In the genomic region with DNA sequence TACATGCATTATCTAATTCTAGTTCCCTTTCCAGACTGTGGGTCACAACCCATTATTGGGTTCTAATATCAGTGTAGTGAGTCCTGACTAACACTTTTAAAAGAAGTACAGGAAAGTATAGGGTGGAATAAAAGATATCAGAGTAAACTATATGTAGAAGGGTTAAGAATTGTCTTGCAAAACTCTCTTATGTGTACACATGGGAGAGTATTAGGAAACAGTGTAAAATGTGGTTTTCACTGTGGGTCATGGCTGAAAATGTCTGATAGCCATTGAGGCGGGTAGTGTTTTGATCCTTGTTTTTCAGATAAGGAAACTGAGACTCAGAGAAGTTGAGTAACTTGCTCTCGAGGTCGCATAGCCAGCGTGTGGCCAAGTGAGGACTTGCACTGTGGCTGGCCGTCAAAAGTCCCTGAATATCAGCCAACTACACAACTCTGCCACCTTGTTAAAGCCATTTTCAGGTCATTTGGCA, we compare ENCODE assay signal across 14 cellular contexts. TPM values are rescaled to one million over a fixed set of nuclear protein-coding genes. Genes with fewer than 3 reads are reported as not detected.
DNase-seq lines count a peak whose midpoint lies in the region; ATAC-seq lines count a peak whose summit lies in the region.
"Had no signal": no experiment of that assay in that cellular context is flagged by ENCODE, and none has a peak within 500 bp of the region (broad histone marks: within the 10 kb centered on the region; RNA-seq: fewer than 3 reads in every experiment).

No MANE protein-coding gene starts in this region.

- no peaks in the 10 kb centered on the region for H3K79me1 ChIP-seq in mesenchymal stem cell (replicated peaks; ENCODE audit: low read length, poor library complexity, severe bottlenecking)

- no peak overlapping the region for H2AK5ac ChIP-seq in mesenchymal stem cell (ENCODE audit: low read length, severe bottlenecking)

- H3K14ac ChIP-seq in mesenchymal stem cell (ENCODE audit: low read length in 2 of 2) = no peak overlapping the region

- no peak overlapping the region for H3K4me3 ChIP-seq in BLaER1
- H3K4me3 ChIP-seq in duodenal mucosa (ENCODE audit: low read depth in 1 of 2, low read length in 2 of 2) = no peak overlapping the region
- no peak overlapping the region for H3K4me3 ChIP-seq in muscle layer of duodenum (ENCODE audit: low read depth in 1 of 2, low read length in 2 of 2)
- peak overlapping the region in 1 of 2 experiments; percentile 5 for H3K4me3 ChIP-seq in mesenchymal stem cell (ENCODE audit: insufficient read depth in 1 of 2, low read depth in 1 of 2, low read length in 2 of 2)

- DNase-seq in activated CD8-positive, alpha-beta memory T cell treated with anti-CD3 and anti-CD28 coated beads, Interleukin-2, amount 50 U/mL, for 4 hours = no peak
- no peak for DNase-seq in mesenchymal stem cell
- DNase-seq: activated T-cell treated with anti-CD3 and anti-CD28 coated beads, Interleukin-2, amount 50 U/mL, for 48 hours; DND-41; HCEC 1CT; left colon; NCI-H1436 treated with DMSO at 0.1 percent for 48 hours; PC-3 had no signal

- no peak overlapping the region for H4K91ac ChIP-seq in mesenchymal stem cell (ENCODE audit: low read length)

- no peak overlapping the region for H4K8ac ChIP-seq in mesenchymal stem cell (ENCODE audit: low read length)

- H3K4me2 ChIP-seq in BLaER1 (peak overlapping the region; percentile 17; the same call in 1 of the 2 replicates), mesenchymal stem cell (ENCODE audit: low read length, poor library complexity, severe bottlenecking) (no peak overlapping the region)

- H3K27ac ChIP-seq in BLaER1 (no peak overlapping the region), duodenal mucosa (ENCODE audit: low read depth, low read length) (peak overlapping the region; percentile 34), muscle layer of duodenum (ENCODE audit: low read length) (peak overlapping the region; percentile 36), mesenchymal stem cell (ENCODE audit: low read length, poor library complexity, severe bottlenecking) (no peak overlapping the region)

- H3K36me3 ChIP-seq in BLaER1 = no peaks in the 10 kb centered on the region
- peaks cover 18 to 27% of the 10 kb centered on the region in 2 donors for H3K36me3 ChIP-seq in duodenal mucosa (ENCODE audit: control insufficient read depth in 1 of 2, insufficient read depth in 2 of 2, low read length in 2 of 2)
- peaks cover 14 to 17% of the 10 kb centered on the region in 2 donors for H3K36me3 ChIP-seq in muscle layer of duodenum (ENCODE audit: control insufficient read depth in 1 of 2, insufficient read depth in 2 of 2, low read length in 2 of 2)
- H3K36me3 ChIP-seq in mesenchymal stem cell (ENCODE audit: control insufficient read depth in 1 of 2, insufficient read depth in 2 of 2, low read depth in 1 of 2, low read length in 2 of 2) = peaks cover 0 to 9% of the 10 kb centered on the region in 2 experiments

- no peaks in the 10 kb centered on the region for H4K20me1 ChIP-seq in BLaER1

- H3K4me1 ChIP-seq in BLaER1 (peaks cover 38% of the 10 kb centered on the region), duodenal mucosa (ENCODE audit: control insufficient read depth in 1 of 2, insufficient read depth in 2 of 2, low read length in 2 of 2) (peaks cover 25 to 43% of the 10 kb centered on the region in 2 donors), muscle layer of duodenum (ENCODE audit: control insufficient read depth in 1 of 2, insufficient read depth in 2 of 2, low read length in 2 of 2) (peaks cover 0 to 5% of the 10 kb centered on the region in 2 donors), mesenchymal stem cell (ENCODE audit: control insufficient read depth, insufficient read depth, low read depth, low read length) (no peaks in the 10 kb centered on the region)

- H3K9me3 ChIP-seq in BLaER1 (0 out of 2 replicates have a peak, but pooled peaks cover 4% of the 10 kb centered on the region), duodenal mucosa (ENCODE audit: control insufficient read depth in 1 of 2, low read length in 2 of 2) (no peaks in the 10 kb centered on the region), muscle layer of duodenum (ENCODE audit: control insufficient read depth in 1 of 2, low read length in 2 of 2) (no peaks in the 10 kb centered on the region), mesenchymal stem cell (ENCODE audit: control insufficient read depth, low read length) (no peaks in the 10 kb centered on the region)

- H3K9ac ChIP-seq in BLaER1 (no peak overlapping the region), duodenal mucosa (ENCODE audit: low read depth in 1 of 2, low read length in 2 of 2) (no peak overlapping the region), mesenchymal stem cell (ENCODE audit: low read length) (no peak overlapping the region)

- no peak overlapping the region for H2BK15ac ChIP-seq in mesenchymal stem cell (ENCODE audit: low read depth, poor library complexity, severe bottlenecking)

- no peak overlapping the region for H3K18ac ChIP-seq in mesenchymal stem cell (ENCODE audit: low read depth in 1 of 2, low read length in 2 of 2)

- no peak overlapping the region for H2BK120ac ChIP-seq in mesenchymal stem cell (ENCODE audit: low read depth, low read length)

- H3K27me3 ChIP-seq in BLaER1 (no peaks in the 10 kb centered on the region), duodenal mucosa (ENCODE audit: control insufficient read depth in 1 of 2, insufficient read depth in 2 of 2, low read length in 2 of 2) (no peaks in the 10 kb centered on the region), muscle layer of duodenum (ENCODE audit: low read depth, low read length) (no peaks in the 10 kb centered on the region), mesenchymal stem cell (ENCODE audit: control insufficient read depth in 1 of 2, insufficient read depth in 1 of 2, low read length in 2 of 2) (no peaks in the 10 kb centered on the region)

- H3K4ac ChIP-seq in mesenchymal stem cell (ENCODE audit: low read depth in 1 of 2, low read length in 2 of 2) = no peak overlapping the region

- H2BK5ac ChIP-seq in mesenchymal stem cell (ENCODE audit: low read depth, low read length, poor library complexity, severe bottlenecking) = no peak overlapping the region

- ATAC-seq in HG03108 (IDR thresholded peaks at IDR 0.05; ENCODE audit: unreplicated experiment) = peak; percentile 31
- no peak for ATAC-seq in GM21825 (IDR thresholded peaks at IDR 0.05; ENCODE audit: unreplicated experiment)
- no peak for ATAC-seq in HG03521 (IDR thresholded peaks at IDR 0.05; ENCODE audit: unreplicated experiment)
- ATAC-seq: PC-3 had no signal

- WGBS in mesenchymal stem cell = 67% methylated on average over 3 of the region's 5 CpGs

- no peak overlapping the region for H2BK12ac ChIP-seq in mesenchymal stem cell (ENCODE audit: low read length in 2 of 2)

- no peak overlapping the region for H2AFZ ChIP-seq in mesenchymal stem cell (ENCODE audit: low read depth, low read length)

- H3K23ac ChIP-seq in mesenchymal stem cell (ENCODE audit: low read length in 2 of 2) = no peak overlapping the region

RNA-seq across cellular contexts. Expression of gene MTARC1, which starts 18.5 kb away (rescaled TPM):
- polyA plus RNA-seq in mesenchymal stem cell (2013, experiment 1 of 2) = 2.4 TPM
- polyA plus RNA-seq in mesenchymal stem cell (2013, experiment 2 of 2) = 1.9 TPM

RNA-seq across cellular contexts. Expression of gene MTARC2, which starts 20.0 kb away (rescaled TPM):
- polyA plus RNA-seq in mesenchymal stem cell (2013, experiment 1 of 2) = 5.3 TPM
- polyA plus RNA-seq in mesenchymal stem cell (2013, experiment 2 of 2) = 5.4 TPM

Comparison
In these comparisons a context has a peak if more than half of its experiments do, and no peak if none do; other contexts are left out.
1. H3K27ac ChIP-seq: peak in duodenal mucosa (single experiment) and muscle layer of duodenum (single experiment); none in BLaER1 (single experiment) and mesenchymal stem cell (single experiment).